Comparison of ENCODE assay signal across 8 cellular contexts in genomic region chr2:130145006-130145414, GRCh38. TPM values are rescaled to one million over a fixed set of nuclear protein-coding genes. Genes with fewer than 3 reads are reported as not detected.
DNase-seq lines count a peak whose midpoint lies in the region; TF ChIP-seq lines count a peak whose summit lies in the region.
"Not testable (repeated sequence)": the region's sequence is repeated elsewhere in the genome, so short reads cannot be mapped to it uniquely, and the experiment has no call there.

Gene CCDC74B (minus strand): TSS chr2:130145112. CDS start chr2:130144996, 116 bp downstream.

- TF ChIP-seq RAD21 in Ishikawa (IDR thresholded peaks at IDR 0.05; ENCODE audit: low read depth): not testable (repeated sequence)

- CTCF ChIA-PET in RWPE1 (lab: Yijun Ruan, JAX): not testable (repeated sequence)

- H3K27me3 ChIP-seq in neuron (ENCODE audit: insufficient read depth, low read length): not testable (repeated sequence)

- H3K4me3 Mint-ChIP-seq in activated T-helper 2 cell treated with anti-CD3 and anti-CD28 coated beads, Interferon-gamma antibody, Interleukin-2, Interleukin-4, amounts not matched to agents 10 μg/mL and 5 μg/mL and 100 μg/mL, durations not matched to agents 14 hours and 24 hours and 36 hours (ENCODE audit: low read depth): peak within 1 kb of the TSS; percentile 73

- not testable (repeated sequence) for H3K9me3 Mint-ChIP-seq in activated T-helper 2 cell treated with anti-CD3 and anti-CD28 coated beads, Interferon-gamma antibody, Interleukin-2, Interleukin-4, amounts not matched to agents 10 μg/mL and 5 μg/mL and 100 μg/mL, durations not matched to agents 14 hours and 24 hours and 36 hours

- not testable (repeated sequence) for H3K4me1 ChIP-seq in neuron (ENCODE audit: insufficient read depth, low read length)

- not testable (repeated sequence) for H3K36me3 ChIP-seq in neuron (ENCODE audit: insufficient read depth, low read length)

- not testable (repeated sequence) for H3K36me3 Mint-ChIP-seq in activated T-helper 2 cell treated with anti-CD3 and anti-CD28 coated beads, Interferon-gamma antibody, Interleukin-2, Interleukin-4, amounts not matched to agents 10 μg/mL and 5 μg/mL and 100 μg/mL, durations not matched to agents 14 hours and 24 hours and 36 hours (ENCODE audit: low read depth)

- not testable (repeated sequence) for H3K4me1 Mint-ChIP-seq in activated T-helper 2 cell treated with anti-CD3 and anti-CD28 coated beads, Interferon-gamma antibody, Interleukin-2, Interleukin-4, amounts not matched to agents 10 μg/mL and 5 μg/mL and 100 μg/mL, durations not matched to agents 14 hours and 24 hours and 36 hours (ENCODE audit: low read depth)

- H3K27me3 Mint-ChIP-seq in activated T-helper 2 cell treated with anti-CD3 and anti-CD28 coated beads, Interferon-gamma antibody, Interleukin-2, Interleukin-4, amounts not matched to agents 10 μg/mL and 5 μg/mL and 100 μg/mL, durations not matched to agents 14 hours and 24 hours and 36 hours (ENCODE audit: low read depth): not testable (repeated sequence)

- H3K27ac ChIP-seq in RWPE1: peak within 1 kb of the TSS; percentile 41; the same call in 1 of the 2 replicates

- not testable (repeated sequence) for TF ChIP-seq EP300 in Ishikawa (IDR thresholded peaks at IDR 0.05; ENCODE audit: borderline replicate concordance)

- not testable (repeated sequence) for TF ChIP-seq CTCF in RWPE1 (conservative IDR thresholded peaks at IDR 0.05; ENCODE audit: low read depth)

- DNase-seq in EH (ENCODE audit: low read depth) (peak; percentile 70), fibroblast of the conjunctiva (ENCODE audit: low read depth) (peak; percentile 10)
- not testable (repeated sequence) for DNase-seq in H4 (ENCODE audit: low spot score); RWPE1 (ENCODE audit: low spot score)
- peak; percentile 45 for DNase-seq in activated T-helper 2 cell treated with anti-CD3 and anti-CD28 coated beads, Interferon-gamma antibody, Interleukin-2, Interleukin-4, amounts not matched to agents 10 μg/mL and 5 μg/mL and 100 μg/mL, durations not matched to agents 14 hours and 24 hours and 36 hours (ENCODE audit: low spot score)
- peak; percentile 47 for DNase-seq in stimulated activated naive CD4-positive, alpha-beta T cell treated with Interleukin-2 at 50 U/mL for 16 hours (lab: John Stamatoyannopoulos, UW)

- not testable (repeated sequence) for H3K9me3 ChIP-seq in neuron (ENCODE audit: low read length)

- intact Hi-C loops in activated T-helper 2 cell treated with anti-CD3 and anti-CD28 coated beads, Interferon-gamma antibody, Interleukin-2, Interleukin-4, amounts not matched to agents 10 μg/mL and 5 μg/mL and 100 μg/mL, durations not matched to agents 14 hours and 24 hours and 36 hours (cut with micrococcal nuclease): not testable (repeated sequence)

- not testable (repeated sequence) for H2AFZ ChIP-seq in neuron (ENCODE audit: low read depth, low read length)

- not testable (repeated sequence) for H3K27ac Mint-ChIP-seq in activated T-helper 2 cell treated with anti-CD3 and anti-CD28 coated beads, Interferon-gamma antibody, Interleukin-2, Interleukin-4, amounts not matched to agents 10 μg/mL and 5 μg/mL and 100 μg/mL, durations not matched to agents 14 hours and 24 hours and 36 hours

- POLR2A ChIA-PET in RWPE1 (lab: Yijun Ruan, JAX; ENCODE audit: low non-redundant PET): not testable (repeated sequence)

- H3K4me3 ChIP-seq in neuron (ENCODE audit: low read length): peak within 1 kb of the TSS; percentile 34

TF ChIP-seq in Ishikawa, 13 proteins besides CTCF, POLR2A, EP300 and RAD21:
- TF ChIP-seq TAF1 (IDR thresholded peaks at IDR 0.05; ENCODE audit: low read depth): 0 out of 2 replicates have a peak, but pooled peaks have one; percentile 12
TF ChIP-seq in Ishikawa: peak in this region for 1; not testable (repeated sequence) for 12.

RNA-seq across cellular contexts. Expression of gene CCDC74B, which starts in this region (rescaled TPM):
- 13.7 and 49.5 TPM in 2 replicates for total RNA-seq in H4 (2014; rRNA removed; shearing (Covaris generic))
- total RNA-seq in activated T-helper 2 cell treated with anti-CD3 and anti-CD28 coated beads, Interferon-gamma antibody, Interleukin-2, Interleukin-4, amounts not matched to agents 10 μg/mL and 5 μg/mL and 100 μg/mL, durations not matched to agents 14 hours and 24 hours and 36 hours: 0.94 and 1.1 TPM in 2 replicates
